In the genomic region with DNA sequence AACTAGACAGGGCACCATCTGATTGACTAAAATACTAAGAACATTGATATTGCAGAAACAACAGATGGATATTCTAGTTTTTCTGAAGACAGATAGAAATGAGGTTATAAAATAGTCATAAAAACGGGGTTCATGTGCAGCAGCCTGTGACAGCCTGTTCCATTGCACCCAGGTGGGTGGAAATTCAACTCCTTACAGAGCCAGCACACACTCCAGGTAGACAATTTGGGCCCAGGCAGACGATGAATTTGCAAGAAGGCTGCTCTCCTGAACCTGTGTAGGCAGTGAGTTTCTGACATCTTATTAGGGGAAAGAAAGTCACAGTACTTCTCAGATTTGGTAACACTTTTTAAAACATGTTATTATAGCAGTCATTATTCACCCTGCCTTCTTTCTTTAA, we compare ENCODE assay signal across 15 cellular contexts.
"Had no signal": no experiment of that assay in that cellular context is flagged by ENCODE, and none has a peak within 500 bp of the region (broad histone marks: within the 10 kb centered on the region; RNA-seq: fewer than 3 reads in every experiment).

No MANE protein-coding gene starts in this region.

- H3K4me3 ChIP-seq: coronary artery, dorsolateral prefrontal cortex, esophagus muscularis mucosa, gastroesophageal sphincter, heart right ventricle, left lung, lower lobe of right lung had no signal

- H3K9me3 ChIP-seq: esophagus muscularis mucosa, gastroesophageal sphincter, heart right ventricle, left lung, lower lobe of right lung had no signal

- H3K36me3 ChIP-seq: esophagus muscularis mucosa, gastroesophageal sphincter, heart right ventricle, left lung, lower lobe of right lung had no signal

- DNase-seq: dermis blood vessel endothelial cell; dorsolateral prefrontal cortex; effector CD4-positive, alpha-beta T cell; effector memory CD4-positive, alpha-beta T cell; foreskin keratinocyte; heart right ventricle; hippocampal formation; left cardiac atrium; left lung; left ventricle myocardium superior; lower lobe of right lung; midbrain had no signal

- H3K27me3 ChIP-seq: dorsolateral prefrontal cortex, esophagus muscularis mucosa, foreskin keratinocyte, gastroesophageal sphincter, heart right ventricle, left lung had no signal

- H3K27ac ChIP-seq: coronary artery, dorsolateral prefrontal cortex, esophagus muscularis mucosa, foreskin keratinocyte, gastroesophageal sphincter, heart right ventricle, left lung, lower lobe of right lung had no signal

- H3K4me1 ChIP-seq: esophagus muscularis mucosa, foreskin keratinocyte, gastroesophageal sphincter, heart right ventricle, left lung, lower lobe of right lung had no signal

- ATAC-seq: foreskin keratinocyte, gastroesophageal sphincter, heart right ventricle, left cardiac atrium, left lung, left ventricle myocardium superior, lower lobe of right lung had no signal
